In the genomic region with DNA sequence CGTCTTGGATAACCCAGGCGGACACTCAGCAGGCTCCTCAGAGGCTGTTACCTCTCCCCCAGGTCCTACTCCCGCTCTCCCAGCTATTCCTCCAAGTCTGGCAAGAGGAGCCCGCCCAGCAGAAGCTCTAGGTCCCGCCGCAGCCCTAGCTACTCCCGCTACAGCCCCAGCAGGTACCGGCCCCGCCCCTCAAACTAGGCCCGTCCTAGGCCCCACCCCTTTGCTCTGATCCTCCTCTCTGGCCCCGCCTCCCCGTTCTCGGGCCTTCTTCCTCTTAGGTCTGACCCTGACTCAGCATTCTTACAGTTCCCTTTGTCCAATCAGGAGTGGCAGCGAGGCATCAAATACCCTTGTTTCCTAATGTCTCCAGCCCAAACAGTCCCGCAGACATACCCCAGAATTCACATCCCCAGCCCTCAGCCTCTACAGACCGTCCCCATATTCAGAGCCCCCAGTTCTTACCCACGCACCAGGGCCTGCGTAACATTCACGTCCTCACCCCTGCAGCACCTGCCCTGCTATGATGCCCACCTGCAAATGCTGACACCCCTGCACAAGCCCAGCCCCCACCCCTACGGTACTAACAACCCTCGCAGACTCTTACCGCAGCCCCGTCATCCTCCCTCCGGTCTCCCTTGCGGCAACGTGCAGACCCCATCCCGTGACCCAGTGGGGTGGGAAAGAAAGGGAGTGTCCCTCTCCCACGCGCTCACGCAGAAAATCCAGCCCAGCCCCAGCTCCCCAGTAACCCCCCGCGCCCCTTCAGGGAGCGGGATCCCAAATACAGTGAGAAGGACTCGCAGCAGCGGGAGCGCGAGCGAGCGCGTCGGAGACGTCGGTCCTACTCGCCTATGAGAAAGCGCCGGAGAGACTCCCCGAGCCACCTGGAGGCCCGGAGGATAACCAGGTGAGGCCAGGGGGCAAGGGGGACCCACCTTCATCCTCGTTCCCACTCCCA, we compare ENCODE assay signal across 1 cellular context.
TF ChIP-seq lines count a peak whose summit lies in the region.

No MANE protein-coding gene starts in this region.

TF ChIP-seq in WTC11, 78 proteins besides CTCF, POLR2A, EP300 and RAD21 (continued from another document and continues in another):
- TF ChIP-seq, protein P1, sequence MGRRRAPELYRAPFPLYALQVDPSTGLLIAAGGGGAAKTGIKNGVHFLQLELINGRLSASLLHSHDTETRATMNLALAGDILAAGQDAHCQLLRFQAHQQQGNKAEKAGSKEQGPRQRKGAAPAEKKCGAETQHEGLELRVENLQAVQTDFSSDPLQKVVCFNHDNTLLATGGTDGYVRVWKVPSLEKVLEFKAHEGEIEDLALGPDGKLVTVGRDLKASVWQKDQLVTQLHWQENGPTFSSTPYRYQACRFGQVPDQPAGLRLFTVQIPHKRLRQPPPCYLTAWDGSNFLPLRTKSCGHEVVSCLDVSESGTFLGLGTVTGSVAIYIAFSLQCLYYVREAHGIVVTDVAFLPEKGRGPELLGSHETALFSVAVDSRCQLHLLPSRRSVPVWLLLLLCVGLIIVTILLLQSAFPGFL (CRISPR knock-in tag; IDR thresholded peaks at IDR 0.05; ENCODE audit: borderline replicate concordance), result no peak
- TF ChIP-seq TEAD1 (CRISPR knock-in tag; IDR thresholded peaks at IDR 0.05) (no peak), ZNF671 (CRISPR knock-in tag; IDR thresholded peaks at IDR 0.05) (no peak), RELA (CRISPR knock-in tag; IDR thresholded peaks at IDR 0.05; ENCODE audit: borderline replicate concordance) (no peak), ZNF138 (CRISPR knock-in tag; conservative IDR thresholded peaks at IDR 0.05) (no peak), TEAD4 (CRISPR knock-in tag; IDR thresholded peaks at IDR 0.05) (no peak), NR1H2 (CRISPR knock-in tag; IDR thresholded peaks at IDR 0.05) (no peak), FOXP1 (CRISPR knock-in tag; IDR thresholded peaks at IDR 0.05; ENCODE audit: borderline replicate concordance) (peak; percentile 21; the same call in 1 of the 2 replicates), NFE2L1 (CRISPR knock-in tag; IDR thresholded peaks at IDR 0.05) (peak; percentile 98), SMAD3 (CRISPR knock-in tag; IDR thresholded peaks at IDR 0.05; ENCODE audit: borderline replicate concordance) (peak; percentile 61; the same call in 1 of the 2 replicates), FOXK1 (CRISPR knock-in tag; IDR thresholded peaks at IDR 0.05) (no peak; the same call in none of the 2 replicates), ZNF232 (CRISPR knock-in tag; IDR thresholded peaks at IDR 0.05) (no peak), ZNF263 (CRISPR knock-in tag; IDR thresholded peaks at IDR 0.05; ENCODE audit: low read depth) (no peak), CBFB (CRISPR knock-in tag; IDR thresholded peaks at IDR 0.05; ENCODE audit: low read depth) (no peak), TP53 (CRISPR knock-in tag; IDR thresholded peaks at IDR 0.05) (no peak), ZBTB21 (CRISPR knock-in tag; IDR thresholded peaks at IDR 0.05; ENCODE audit: borderline replicate concordance) (no peak), GRHL2 (CRISPR knock-in tag; IDR thresholded peaks at IDR 0.05; ENCODE audit: insufficient replicate concordance, severe bottlenecking) (no peak), NFYB (CRISPR knock-in tag; conservative IDR thresholded peaks at IDR 0.05; ENCODE audit: low read depth) (no peak), GABPB1 (CRISPR knock-in tag; IDR thresholded peaks at IDR 0.05) (no peak), NR3C1 (CRISPR knock-in tag; conservative IDR thresholded peaks at IDR 0.05; ENCODE audit: low read depth) (no peak), SP1 (CRISPR knock-in tag; conservative IDR thresholded peaks at IDR 0.05) (peak; percentile 21), MYBL2 (CRISPR knock-in tag; IDR thresholded peaks at IDR 0.05) (no peak), NR2C2 (CRISPR knock-in tag; IDR thresholded peaks at IDR 0.05) (no peak), NFATC4 (CRISPR knock-in tag; IDR thresholded peaks at IDR 0.05) (0 out of 2 replicates have a peak, but pooled peaks have one; percentile 31)
- TF ChIP-seq, protein P2, sequence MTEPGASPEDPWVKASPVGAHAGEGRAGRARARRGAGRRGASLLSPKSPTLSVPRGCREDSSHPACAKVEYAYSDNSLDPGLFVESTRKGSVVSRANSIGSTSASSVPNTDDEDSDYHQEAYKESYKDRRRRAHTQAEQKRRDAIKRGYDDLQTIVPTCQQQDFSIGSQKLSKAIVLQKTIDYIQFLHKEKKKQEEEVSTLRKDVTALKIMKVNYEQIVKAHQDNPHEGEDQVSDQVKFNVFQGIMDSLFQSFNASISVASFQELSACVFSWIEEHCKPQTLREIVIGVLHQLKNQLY (CRISPR knock-in tag; IDR thresholded peaks at IDR 0.05), result no peak
- TF ChIP-seq, protein P3, sequence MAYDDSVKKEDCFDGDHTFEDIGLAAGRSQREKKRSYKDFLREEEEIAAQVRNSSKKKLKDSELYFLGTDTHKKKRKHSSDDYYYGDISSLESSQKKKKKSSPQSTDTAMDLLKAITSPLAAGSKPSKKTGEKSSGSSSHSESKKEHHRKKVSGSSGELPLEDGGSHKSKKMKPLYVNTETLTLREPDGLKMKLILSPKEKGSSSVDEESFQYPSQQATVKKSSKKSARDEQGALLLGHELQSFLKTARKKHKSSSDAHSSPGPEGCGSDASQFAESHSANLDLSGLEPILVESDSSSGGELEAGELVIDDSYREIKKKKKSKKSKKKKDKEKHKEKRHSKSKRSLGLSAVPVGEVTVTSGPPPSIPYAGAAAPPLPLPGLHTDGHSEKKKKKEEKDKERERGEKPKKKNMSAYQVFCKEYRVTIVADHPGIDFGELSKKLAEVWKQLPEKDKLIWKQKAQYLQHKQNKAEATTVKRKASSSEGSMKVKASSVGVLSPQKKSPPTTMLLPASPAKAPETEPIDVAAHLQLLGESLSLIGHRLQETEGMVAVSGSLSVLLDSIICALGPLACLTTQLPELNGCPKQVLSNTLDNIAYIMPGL (CRISPR knock-in tag; IDR thresholded peaks at IDR 0.05), result no peak
- TF ChIP-seq, protein P4, sequence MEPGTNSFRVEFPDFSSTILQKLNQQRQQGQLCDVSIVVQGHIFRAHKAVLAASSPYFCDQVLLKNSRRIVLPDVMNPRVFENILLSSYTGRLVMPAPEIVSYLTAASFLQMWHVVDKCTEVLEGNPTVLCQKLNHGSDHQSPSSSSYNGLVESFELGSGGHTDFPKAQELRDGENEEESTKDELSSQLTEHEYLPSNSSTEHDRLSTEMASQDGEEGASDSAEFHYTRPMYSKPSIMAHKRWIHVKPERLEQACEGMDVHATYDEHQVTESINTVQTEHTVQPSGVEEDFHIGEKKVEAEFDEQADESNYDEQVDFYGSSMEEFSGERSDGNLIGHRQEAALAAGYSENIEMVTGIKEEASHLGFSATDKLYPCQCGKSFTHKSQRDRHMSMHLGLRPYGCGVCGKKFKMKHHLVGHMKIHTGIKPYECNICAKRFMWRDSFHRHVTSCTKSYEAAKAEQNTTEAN (CRISPR knock-in tag; IDR thresholded peaks at IDR 0.05), result no peak
- TF ChIP-seq, protein P5, sequence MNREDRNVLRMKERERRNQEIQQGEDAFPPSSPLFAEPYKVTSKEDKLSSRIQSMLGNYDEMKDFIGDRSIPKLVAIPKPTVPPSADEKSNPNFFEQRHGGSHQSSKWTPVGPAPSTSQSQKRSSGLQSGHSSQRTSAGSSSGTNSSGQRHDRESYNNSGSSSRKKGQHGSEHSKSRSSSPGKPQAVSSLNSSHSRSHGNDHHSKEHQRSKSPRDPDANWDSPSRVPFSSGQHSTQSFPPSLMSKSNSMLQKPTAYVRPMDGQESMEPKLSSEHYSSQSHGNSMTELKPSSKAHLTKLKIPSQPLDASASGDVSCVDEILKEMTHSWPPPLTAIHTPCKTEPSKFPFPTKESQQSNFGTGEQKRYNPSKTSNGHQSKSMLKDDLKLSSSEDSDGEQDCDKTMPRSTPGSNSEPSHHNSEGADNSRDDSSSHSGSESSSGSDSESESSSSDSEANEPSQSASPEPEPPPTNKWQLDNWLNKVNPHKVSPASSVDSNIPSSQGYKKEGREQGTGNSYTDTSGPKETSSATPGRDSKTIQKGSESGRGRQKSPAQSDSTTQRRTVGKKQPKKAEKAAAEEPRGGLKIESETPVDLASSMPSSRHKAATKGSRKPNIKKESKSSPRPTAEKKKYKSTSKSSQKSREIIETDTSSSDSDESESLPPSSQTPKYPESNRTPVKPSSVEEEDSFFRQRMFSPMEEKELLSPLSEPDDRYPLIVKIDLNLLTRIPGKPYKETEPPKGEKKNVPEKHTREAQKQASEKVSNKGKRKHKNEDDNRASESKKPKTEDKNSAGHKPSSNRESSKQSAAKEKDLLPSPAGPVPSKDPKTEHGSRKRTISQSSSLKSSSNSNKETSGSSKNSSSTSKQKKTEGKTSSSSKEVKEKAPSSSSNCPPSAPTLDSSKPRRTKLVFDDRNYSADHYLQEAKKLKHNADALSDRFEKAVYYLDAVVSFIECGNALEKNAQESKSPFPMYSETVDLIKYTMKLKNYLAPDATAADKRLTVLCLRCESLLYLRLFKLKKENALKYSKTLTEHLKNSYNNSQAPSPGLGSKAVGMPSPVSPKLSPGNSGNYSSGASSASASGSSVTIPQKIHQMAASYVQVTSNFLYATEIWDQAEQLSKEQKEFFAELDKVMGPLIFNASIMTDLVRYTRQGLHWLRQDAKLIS (CRISPR knock-in tag; IDR thresholded peaks at IDR 0.05; ENCODE audit: borderline replicate concordance), result no peak
- TF ChIP-seq, protein P6, sequence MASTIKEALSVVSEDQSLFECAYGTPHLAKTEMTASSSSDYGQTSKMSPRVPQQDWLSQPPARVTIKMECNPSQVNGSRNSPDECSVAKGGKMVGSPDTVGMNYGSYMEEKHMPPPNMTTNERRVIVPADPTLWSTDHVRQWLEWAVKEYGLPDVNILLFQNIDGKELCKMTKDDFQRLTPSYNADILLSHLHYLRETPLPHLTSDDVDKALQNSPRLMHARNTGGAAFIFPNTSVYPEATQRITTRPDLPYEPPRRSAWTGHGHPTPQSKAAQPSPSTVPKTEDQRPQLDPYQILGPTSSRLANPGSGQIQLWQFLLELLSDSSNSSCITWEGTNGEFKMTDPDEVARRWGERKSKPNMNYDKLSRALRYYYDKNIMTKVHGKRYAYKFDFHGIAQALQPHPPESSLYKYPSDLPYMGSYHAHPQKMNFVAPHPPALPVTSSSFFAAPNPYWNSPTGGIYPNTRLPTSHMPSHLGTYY (CRISPR knock-in tag; IDR thresholded peaks at IDR 0.05), result no peak
- TF ChIP-seq, protein P7, sequence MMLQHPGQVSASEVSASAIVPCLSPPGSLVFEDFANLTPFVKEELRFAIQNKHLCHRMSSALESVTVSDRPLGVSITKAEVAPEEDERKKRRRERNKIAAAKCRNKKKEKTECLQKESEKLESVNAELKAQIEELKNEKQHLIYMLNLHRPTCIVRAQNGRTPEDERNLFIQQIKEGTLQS (CRISPR knock-in tag; conservative IDR thresholded peaks at IDR 0.05), result no peak
- TF ChIP-seq, protein P8, sequence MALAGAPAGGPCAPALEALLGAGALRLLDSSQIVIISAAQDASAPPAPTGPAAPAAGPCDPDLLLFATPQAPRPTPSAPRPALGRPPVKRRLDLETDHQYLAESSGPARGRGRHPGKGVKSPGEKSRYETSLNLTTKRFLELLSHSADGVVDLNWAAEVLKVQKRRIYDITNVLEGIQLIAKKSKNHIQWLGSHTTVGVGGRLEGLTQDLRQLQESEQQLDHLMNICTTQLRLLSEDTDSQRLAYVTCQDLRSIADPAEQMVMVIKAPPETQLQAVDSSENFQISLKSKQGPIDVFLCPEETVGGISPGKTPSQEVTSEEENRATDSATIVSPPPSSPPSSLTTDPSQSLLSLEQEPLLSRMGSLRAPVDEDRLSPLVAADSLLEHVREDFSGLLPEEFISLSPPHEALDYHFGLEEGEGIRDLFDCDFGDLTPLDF (CRISPR knock-in tag; IDR thresholded peaks at IDR 0.05), result no peak
- TF ChIP-seq, protein P9, sequence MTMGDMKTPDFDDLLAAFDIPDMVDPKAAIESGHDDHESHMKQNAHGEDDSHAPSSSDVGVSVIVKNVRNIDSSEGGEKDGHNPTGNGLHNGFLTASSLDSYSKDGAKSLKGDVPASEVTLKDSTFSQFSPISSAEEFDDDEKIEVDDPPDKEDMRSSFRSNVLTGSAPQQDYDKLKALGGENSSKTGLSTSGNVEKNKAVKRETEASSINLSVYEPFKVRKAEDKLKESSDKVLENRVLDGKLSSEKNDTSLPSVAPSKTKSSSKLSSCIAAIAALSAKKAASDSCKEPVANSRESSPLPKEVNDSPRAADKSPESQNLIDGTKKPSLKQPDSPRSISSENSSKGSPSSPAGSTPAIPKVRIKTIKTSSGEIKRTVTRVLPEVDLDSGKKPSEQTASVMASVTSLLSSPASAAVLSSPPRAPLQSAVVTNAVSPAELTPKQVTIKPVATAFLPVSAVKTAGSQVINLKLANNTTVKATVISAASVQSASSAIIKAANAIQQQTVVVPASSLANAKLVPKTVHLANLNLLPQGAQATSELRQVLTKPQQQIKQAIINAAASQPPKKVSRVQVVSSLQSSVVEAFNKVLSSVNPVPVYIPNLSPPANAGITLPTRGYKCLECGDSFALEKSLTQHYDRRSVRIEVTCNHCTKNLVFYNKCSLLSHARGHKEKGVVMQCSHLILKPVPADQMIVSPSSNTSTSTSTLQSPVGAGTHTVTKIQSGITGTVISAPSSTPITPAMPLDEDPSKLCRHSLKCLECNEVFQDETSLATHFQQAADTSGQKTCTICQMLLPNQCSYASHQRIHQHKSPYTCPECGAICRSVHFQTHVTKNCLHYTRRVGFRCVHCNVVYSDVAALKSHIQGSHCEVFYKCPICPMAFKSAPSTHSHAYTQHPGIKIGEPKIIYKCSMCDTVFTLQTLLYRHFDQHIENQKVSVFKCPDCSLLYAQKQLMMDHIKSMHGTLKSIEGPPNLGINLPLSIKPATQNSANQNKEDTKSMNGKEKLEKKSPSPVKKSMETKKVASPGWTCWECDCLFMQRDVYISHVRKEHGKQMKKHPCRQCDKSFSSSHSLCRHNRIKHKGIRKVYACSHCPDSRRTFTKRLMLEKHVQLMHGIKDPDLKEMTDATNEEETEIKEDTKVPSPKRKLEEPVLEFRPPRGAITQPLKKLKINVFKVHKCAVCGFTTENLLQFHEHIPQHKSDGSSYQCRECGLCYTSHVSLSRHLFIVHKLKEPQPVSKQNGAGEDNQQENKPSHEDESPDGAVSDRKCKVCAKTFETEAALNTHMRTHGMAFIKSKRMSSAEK (CRISPR knock-in tag; IDR thresholded peaks at IDR 0.05; ENCODE audit: borderline replicate concordance), result no peak
- TF ChIP-seq, protein P10, sequence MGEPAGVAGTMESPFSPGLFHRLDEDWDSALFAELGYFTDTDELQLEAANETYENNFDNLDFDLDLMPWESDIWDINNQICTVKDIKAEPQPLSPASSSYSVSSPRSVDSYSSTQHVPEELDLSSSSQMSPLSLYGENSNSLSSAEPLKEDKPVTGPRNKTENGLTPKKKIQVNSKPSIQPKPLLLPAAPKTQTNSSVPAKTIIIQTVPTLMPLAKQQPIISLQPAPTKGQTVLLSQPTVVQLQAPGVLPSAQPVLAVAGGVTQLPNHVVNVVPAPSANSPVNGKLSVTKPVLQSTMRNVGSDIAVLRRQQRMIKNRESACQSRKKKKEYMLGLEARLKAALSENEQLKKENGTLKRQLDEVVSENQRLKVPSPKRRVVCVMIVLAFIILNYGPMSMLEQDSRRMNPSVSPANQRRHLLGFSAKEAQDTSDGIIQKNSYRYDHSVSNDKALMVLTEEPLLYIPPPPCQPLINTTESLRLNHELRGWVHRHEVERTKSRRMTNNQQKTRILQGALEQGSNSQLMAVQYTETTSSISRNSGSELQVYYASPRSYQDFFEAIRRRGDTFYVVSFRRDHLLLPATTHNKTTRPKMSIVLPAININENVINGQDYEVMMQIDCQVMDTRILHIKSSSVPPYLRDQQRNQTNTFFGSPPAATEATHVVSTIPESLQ (CRISPR knock-in tag; IDR thresholded peaks at IDR 0.05), result no peak
